Comparison of ENCODE assay signal across 12 cellular contexts in the genomic region with DNA sequence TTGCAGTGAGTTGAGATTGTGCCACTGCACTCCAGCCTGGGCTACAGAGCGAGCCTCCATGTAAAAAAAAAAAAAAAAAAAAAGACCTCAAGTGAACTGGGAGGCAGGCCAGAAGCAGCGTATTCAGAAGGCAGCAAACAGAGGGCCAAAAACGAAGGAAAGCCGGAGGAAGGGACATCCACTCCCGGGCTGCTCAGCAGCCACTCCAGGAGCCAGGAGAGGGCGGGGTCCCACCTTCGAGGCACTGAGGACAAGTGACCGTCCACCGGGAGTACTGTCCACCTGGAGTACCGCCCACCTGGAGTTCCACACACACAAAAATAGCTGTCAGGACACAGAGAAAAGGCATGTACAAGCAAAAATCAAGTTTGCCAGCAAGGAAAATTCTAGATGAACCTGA. TPM values are rescaled to one million over a fixed set of nuclear protein-coding genes. Genes with fewer than 3 reads are reported as not detected.
A peak's percentile ranks its signal among the peaks of the same experiment; 100 is the strongest.
DNase-seq lines count a peak whose midpoint lies in the region; ATAC-seq and TF ChIP-seq lines count a peak whose summit lies in the region.
"Had no signal": no experiment of that assay in that cellular context is flagged by ENCODE, and none has a peak within 500 bp of the region (broad histone marks: within the 10 kb centered on the region; RNA-seq: fewer than 3 reads in every experiment).

No MANE protein-coding gene starts in this region.

- POLR2A ChIA-PET in activated CD8-positive, alpha-beta T cell treated with anti-CD3 and anti-CD28 coated beads, Interleukin-2, amount 10 ng/mL, durations not matched to agents 7 days and 5 days (lab: Charles Lee), result no interaction called here
- POLR2A ChIA-PET in activated CD8-positive, alpha-beta T cell treated with anti-CD3 and anti-CD28 coated beads for 36 hours (lab: Charles Lee), result no interaction called here
- POLR2A ChIA-PET in CD4-positive, alpha-beta memory T cell (lab: Charles Lee; ENCODE audit: partially characterized antibody), result no interaction called here

- H3K9me3 ChIP-seq in mesenchymal stem cell (ENCODE audit: control insufficient read depth, low read length) (no peaks in the 10 kb centered on the region), tibial artery (no peaks in the 10 kb centered on the region)
- H3K9me3 ChIP-seq in CD4-positive, alpha-beta memory T cell (ENCODE audit: control insufficient read depth in 1 of 2, low read length in 2 of 2), result no peaks in the 10 kb centered on the region

- no peaks in the 10 kb centered on the region for H3K27me3 ChIP-seq in mesenchymal stem cell (ENCODE audit: control insufficient read depth in 1 of 2, insufficient read depth in 1 of 2, low read length in 2 of 2)
- H3K27me3 ChIP-seq in tibial artery, result no peaks in the 10 kb centered on the region
- H3K27me3 ChIP-seq in CD4-positive, alpha-beta memory T cell (ENCODE audit: insufficient read depth, low read length), result no peaks in the 10 kb centered on the region

- H3K4me2 ChIP-seq in mesenchymal stem cell (ENCODE audit: low read length, poor library complexity, severe bottlenecking), result peak overlapping the region; percentile 39

- H3K4me1 ChIP-seq in mesenchymal stem cell (ENCODE audit: control insufficient read depth, insufficient read depth, low read depth, low read length), result peaks cover 61% of the 10 kb centered on the region
- H3K4me1 ChIP-seq in tibial artery, result peaks cover 0 to 74% (median 59%) of the 10 kb centered on the region in 4 donors
- peaks cover 27% of the 10 kb centered on the region for H3K4me1 ChIP-seq in CD4-positive, alpha-beta memory T cell (ENCODE audit: insufficient read depth, low read length)

- H2BK5ac ChIP-seq in mesenchymal stem cell (ENCODE audit: low read depth, low read length, poor library complexity, severe bottlenecking), result no peak overlapping the region

- no peak overlapping the region for H3K23ac ChIP-seq in mesenchymal stem cell (ENCODE audit: low read length in 2 of 2)

- no peak overlapping the region for H2BK12ac ChIP-seq in mesenchymal stem cell (ENCODE audit: low read length in 2 of 2)

- peak overlapping the region; percentile 7 for H3K27ac Mint-ChIP-seq in activated CD8-positive, alpha-beta T cell treated with anti-CD3 and anti-CD28 coated beads, Interleukin-2, amount 10 ng/mL, durations not matched to agents 7 days and 5 days
- H3K27ac Mint-ChIP-seq in activated CD8-positive, alpha-beta T cell treated with anti-CD3 and anti-CD28 coated beads for 36 hours, result no peak overlapping the region
- peak overlapping the region in 2 of 7 donors; percentile 7 to 37 for H3K27ac Mint-ChIP-seq in CD4-positive, alpha-beta memory T cell
- H3K27ac Mint-ChIP-seq: activated CD4-positive, alpha-beta T cell treated with anti-CD3 and anti-CD28 coated beads, Interleukin-2, amount 10 ng/mL, durations not matched to agents 7 days and 5 days; activated naive CD8-positive, alpha-beta T cell treated with anti-CD3 and anti-CD28 coated beads for 36 hours had no signal

- peaks cover 10% of the 10 kb centered on the region for H3K79me1 ChIP-seq in mesenchymal stem cell (replicated peaks; ENCODE audit: low read length, poor library complexity, severe bottlenecking)

- no peak overlapping the region for H2AFZ ChIP-seq in mesenchymal stem cell (ENCODE audit: low read depth, low read length)

- H3K36me3 ChIP-seq in mesenchymal stem cell (ENCODE audit: control insufficient read depth in 1 of 2, insufficient read depth in 2 of 2, low read depth in 1 of 2, low read length in 2 of 2) (peaks cover 27 to 49% of the 10 kb centered on the region in 2 experiments), tibial artery (peaks cover 0 to 24% (median 12%) of the 10 kb centered on the region in 3 donors)
- no peaks in the 10 kb centered on the region for H3K36me3 ChIP-seq in CD4-positive, alpha-beta memory T cell (ENCODE audit: insufficient read depth, low read length)

- peak; percentile 17 for DNase-seq in activated CD8-positive, alpha-beta T cell treated with anti-CD3 and anti-CD28 coated beads, Interleukin-2, amount 10 ng/mL, durations not matched to agents 7 days and 5 days
- no peak for DNase-seq in activated CD8-positive, alpha-beta T cell treated with anti-CD3 and anti-CD28 coated beads for 36 hours
- no peak for DNase-seq in epithelial cell of esophagus (ENCODE audit: low read depth)
- no peak for DNase-seq in mesenchymal stem cell
- DNase-seq in tibial artery, result peak in 1 of 2 donors; percentile 78
- no peak for DNase-seq in CD4-positive, alpha-beta memory T cell
- no peak for DNase-seq in NCI-H1417 (lab: John Stamatoyannopoulos, UW)
- DNase-seq: activated naive CD8-positive, alpha-beta T cell treated with anti-CD3 and anti-CD28 coated beads for 36 hours; immature natural killer cell; MV-4-11 had no signal

- H3K4me1 Mint-ChIP-seq in activated CD8-positive, alpha-beta T cell treated with anti-CD3 and anti-CD28 coated beads, Interleukin-2, amount 10 ng/mL, durations not matched to agents 7 days and 5 days (ENCODE audit: low read depth), result peaks cover 24% of the 10 kb centered on the region
- peaks cover 39% of the 10 kb centered on the region for H3K4me1 Mint-ChIP-seq in activated CD8-positive, alpha-beta T cell treated with anti-CD3 and anti-CD28 coated beads for 36 hours (ENCODE audit: low read depth)
- peaks cover 16 to 79% (median 32%) of the 10 kb centered on the region in 4 donors for H3K4me1 Mint-ChIP-seq in CD4-positive, alpha-beta memory T cell

- H3K27ac ChIP-seq in mesenchymal stem cell (ENCODE audit: low read length, poor library complexity, severe bottlenecking) (peak overlapping the region; percentile 81), tibial artery (peak overlapping the region; percentile 29 to 43)
- H3K27ac ChIP-seq in CD4-positive, alpha-beta memory T cell (ENCODE audit: low read depth, low read length), result no peak overlapping the region

- intact Hi-C loops in activated CD8-positive, alpha-beta T cell treated with anti-CD3 and anti-CD28 coated beads for 36 hours (cut with micrococcal nuclease), result no loop called here
- intact Hi-C loops in tibial artery (cut with DNase I; ENCODE audit: low total_unique reads), result loop anchor here (10.0 kb wide), 1 partner anchor 211 kb away; no protein-coding TSS in a partner anchor
- intact Hi-C loops in CD4-positive, alpha-beta memory T cell (cut with micrococcal nuclease), result no loop called here

- H3K4me3 Mint-ChIP-seq in activated CD8-positive, alpha-beta T cell treated with anti-CD3 and anti-CD28 coated beads, Interleukin-2, amount 10 ng/mL, durations not matched to agents 7 days and 5 days, result no peak overlapping the region
- no peak overlapping the region for H3K4me3 Mint-ChIP-seq in activated CD8-positive, alpha-beta T cell treated with anti-CD3 and anti-CD28 coated beads for 36 hours
- no peak overlapping the region for H3K4me3 Mint-ChIP-seq in CD4-positive, alpha-beta memory T cell
- H3K4me3 Mint-ChIP-seq: activated CD4-positive, alpha-beta T cell treated with anti-CD3 and anti-CD28 coated beads, Interleukin-2, amount 10 ng/mL, durations not matched to agents 7 days and 5 days; activated naive CD8-positive, alpha-beta T cell treated with anti-CD3 and anti-CD28 coated beads for 36 hours had no signal

- peak overlapping the region; percentile 44 for H2AK5ac ChIP-seq in mesenchymal stem cell (ENCODE audit: low read length, severe bottlenecking)

- no peak overlapping the region for H4K8ac ChIP-seq in mesenchymal stem cell (ENCODE audit: low read length)

- H3K27me3 Mint-ChIP-seq in activated CD8-positive, alpha-beta T cell treated with anti-CD3 and anti-CD28 coated beads, Interleukin-2, amount 10 ng/mL, durations not matched to agents 7 days and 5 days (ENCODE audit: low read depth), result no peaks in the 10 kb centered on the region
- H3K27me3 Mint-ChIP-seq in activated CD8-positive, alpha-beta T cell treated with anti-CD3 and anti-CD28 coated beads for 36 hours, result no peaks in the 10 kb centered on the region
- H3K27me3 Mint-ChIP-seq in CD4-positive, alpha-beta memory T cell, result no peaks in the 10 kb centered on the region
- H3K27me3 Mint-ChIP-seq: activated CD4-positive, alpha-beta T cell treated with anti-CD3 and anti-CD28 coated beads, Interleukin-2, amount 10 ng/mL, durations not matched to agents 7 days and 5 days; activated naive CD8-positive, alpha-beta T cell treated with anti-CD3 and anti-CD28 coated beads for 36 hours had no signal

- no peak overlapping the region for H3K18ac ChIP-seq in mesenchymal stem cell (ENCODE audit: low read depth in 1 of 2, low read length in 2 of 2)

- no peak overlapping the region for H4K91ac ChIP-seq in mesenchymal stem cell (ENCODE audit: low read length)

- peak overlapping the region; percentile 5 for H3K4me3 ChIP-seq in epithelial cell of esophagus (ENCODE audit: low read length)
- H3K4me3 ChIP-seq in mesenchymal stem cell (ENCODE audit: insufficient read depth in 1 of 2, low read depth in 1 of 2, low read length in 2 of 2), result no peak overlapping the region
- no peak overlapping the region for H3K4me3 ChIP-seq in tibial artery
- no peak overlapping the region for H3K4me3 ChIP-seq in CD4-positive, alpha-beta memory T cell (ENCODE audit: low read length in 2 of 2)

- no peaks in the 10 kb centered on the region for H3K36me3 Mint-ChIP-seq in activated CD8-positive, alpha-beta T cell treated with anti-CD3 and anti-CD28 coated beads, Interleukin-2, amount 10 ng/mL, durations not matched to agents 7 days and 5 days (ENCODE audit: low read depth)
- peaks cover 3% of the 10 kb centered on the region for H3K36me3 Mint-ChIP-seq in activated CD8-positive, alpha-beta T cell treated with anti-CD3 and anti-CD28 coated beads for 36 hours (ENCODE audit: low read depth)
- peaks cover 0 to 19% of the 10 kb centered on the region in 2 donors for H3K36me3 Mint-ChIP-seq in CD4-positive, alpha-beta memory T cell

- H2BK15ac ChIP-seq in mesenchymal stem cell (ENCODE audit: low read depth, poor library complexity, severe bottlenecking), result no peak overlapping the region

- H2BK120ac ChIP-seq in mesenchymal stem cell (ENCODE audit: low read depth, low read length), result no peak overlapping the region

- TF ChIP-seq CTCF in activated CD8-positive, alpha-beta T cell treated with anti-CD3 and anti-CD28 coated beads for 36 hours (IDR thresholded peaks at IDR 0.05), result no peak
- TF ChIP-seq CTCF in epithelial cell of esophagus (IDR thresholded peaks at IDR 0.05; ENCODE audit: insufficient read depth, low read depth, low read length, missing control alignments), result no peak
- no peak for TF ChIP-seq CTCF in tibial artery (IDR thresholded peaks at IDR 0.05)

- H3K9ac ChIP-seq in mesenchymal stem cell (ENCODE audit: low read length), result peak overlapping the region; percentile 11

- 84% methylated on average over 7 of the region's 10 CpGs for WGBS in mesenchymal stem cell

- no peaks in the 10 kb centered on the region for H3K9me3 Mint-ChIP-seq in activated CD8-positive, alpha-beta T cell treated with anti-CD3 and anti-CD28 coated beads, Interleukin-2, amount 10 ng/mL, durations not matched to agents 7 days and 5 days (ENCODE audit: insufficient read depth)
- H3K9me3 Mint-ChIP-seq in activated CD8-positive, alpha-beta T cell treated with anti-CD3 and anti-CD28 coated beads for 36 hours, result no peaks in the 10 kb centered on the region
- no peaks in the 10 kb centered on the region for H3K9me3 Mint-ChIP-seq in CD4-positive, alpha-beta memory T cell
- H3K9me3 Mint-ChIP-seq: activated CD4-positive, alpha-beta T cell treated with anti-CD3 and anti-CD28 coated beads, Interleukin-2, amount 10 ng/mL, durations not matched to agents 7 days and 5 days; activated naive CD8-positive, alpha-beta T cell treated with anti-CD3 and anti-CD28 coated beads for 36 hours; immature natural killer cell had no signal

- H3K4ac ChIP-seq in mesenchymal stem cell (ENCODE audit: low read depth in 1 of 2, low read length in 2 of 2), result no peak overlapping the region

- CTCF ChIA-PET in activated CD8-positive, alpha-beta T cell treated with anti-CD3 and anti-CD28 coated beads, Interleukin-2, amount 10 ng/mL, durations not matched to agents 7 days and 5 days (lab: Charles Lee), result no interaction called here
- CTCF ChIA-PET in activated CD8-positive, alpha-beta T cell treated with anti-CD3 and anti-CD28 coated beads for 36 hours (lab: Charles Lee), result interaction anchor here (0.6 kb wide), 1 partner anchor 82 kb away, joined by 3 read pairs; no protein-coding TSS in a partner anchor
- CTCF ChIA-PET in CD4-positive, alpha-beta memory T cell (lab: Charles Lee; ENCODE audit: partially characterized antibody), result no interaction called here

- ATAC-seq in activated CD8-positive, alpha-beta T cell treated with anti-CD3 and anti-CD28 coated beads, Interleukin-2, amount 10 ng/mL, durations not matched to agents 7 days and 5 days, result no peak
- ATAC-seq in activated CD8-positive, alpha-beta T cell treated with anti-CD3 and anti-CD28 coated beads for 36 hours, result no peak
- no peak for ATAC-seq in HG03342 (IDR thresholded peaks at IDR 0.05; ENCODE audit: unreplicated experiment)

- no peak overlapping the region for H3K14ac ChIP-seq in mesenchymal stem cell (ENCODE audit: low read length in 2 of 2)

RNA-seq across cellular contexts. Expression of gene TOLLIP, which starts 5.5 kb away (rescaled TPM):
- total RNA-seq in activated CD8-positive, alpha-beta T cell treated with anti-CD3 and anti-CD28 coated beads, Interleukin-2, amount 10 ng/mL, durations not matched to agents 7 days and 5 days, result 10 to 100 TPM; 27.1 to 34.3 TPM
- total RNA-seq in activated CD8-positive, alpha-beta T cell treated with anti-CD3 and anti-CD28 coated beads for 36 hours, result 10 to 100 TPM; 32.4 to 33.1 TPM
- 28.5 TPM for polyA plus RNA-seq in mesenchymal stem cell (2013, experiment 1 of 2)
- polyA plus RNA-seq in mesenchymal stem cell (2013, experiment 2 of 2), result 29.7 TPM
- total RNA-seq in CD4-positive, alpha-beta memory T cell, result 10 to 100 TPM; 49.3 to 51.4 TPM
- 10 to 100 TPM; 29.8 to 34.0 TPM for polyA plus RNA-seq in CD4-positive, alpha-beta memory T cell
